Comparison of ENCODE assay signal across 18 cellular contexts in the genomic region with DNA sequence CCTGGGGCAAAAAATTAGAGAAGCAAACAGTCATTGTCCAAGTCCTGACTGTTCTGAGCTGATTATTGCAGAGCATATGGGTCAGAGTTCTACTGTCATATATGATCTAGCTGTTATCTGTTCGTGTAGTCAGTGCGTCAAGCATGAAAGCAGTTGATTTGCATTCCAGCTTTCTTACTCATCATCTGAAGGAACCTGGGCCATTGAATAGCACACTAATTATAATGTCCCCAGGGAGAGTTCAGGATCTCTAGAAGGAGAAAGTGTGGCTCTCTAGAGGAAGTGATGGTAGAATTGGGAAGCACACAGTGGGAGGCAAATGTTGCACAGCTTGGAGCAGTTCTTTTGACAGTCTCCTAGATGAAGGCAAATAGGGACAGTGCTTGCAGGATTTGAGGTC.
DNase-seq lines count a peak whose midpoint lies in the region; ATAC-seq lines count a peak whose summit lies in the region.
"Had no signal": no experiment of that assay in that cellular context is flagged by ENCODE, and none has a peak within 500 bp of the region (broad histone marks: within the 10 kb centered on the region; RNA-seq: fewer than 3 reads in every experiment).

No MANE protein-coding gene starts in this region.

- no peak overlapping the region for H3K9ac ChIP-seq in BLaER1
- no peak overlapping the region for H3K9ac ChIP-seq in Karpas-422 (ENCODE audit: low read length)
- H3K9ac ChIP-seq: neural progenitor cell had no signal

- H3K36me3 ChIP-seq in BLaER1, result no peaks in the 10 kb centered on the region
- no peaks in the 10 kb centered on the region for H3K36me3 ChIP-seq in Karpas-422 (ENCODE audit: insufficient read depth, low read length)
- H3K36me3 ChIP-seq: neural progenitor cell, right atrium auricular region, uterus had no signal

- peaks cover 15% of the 10 kb centered on the region for H3K9me3 ChIP-seq in BLaER1
- no peaks in the 10 kb centered on the region for H3K9me3 ChIP-seq in Karpas-422 (ENCODE audit: low read length)
- H3K9me3 ChIP-seq: uterus had no signal

- H2AFZ ChIP-seq in Karpas-422 (ENCODE audit: low read length), result no peak overlapping the region
- H2AFZ ChIP-seq: neural progenitor cell had no signal

- peaks cover 7% of the 10 kb centered on the region for H3K27me3 Mint-ChIP-seq in activated naive CD4-positive, alpha-beta T cell treated with anti-CD3 and anti-CD28 coated beads, Interleukin-2, amount 10 ng/mL, durations not matched to agents 7 days and 5 days
- H3K27me3 Mint-ChIP-seq: activated B cell treated with CpG ODN at 0.5 μM for 24 hours had no signal

- DNase-seq in Karpas-422 (peak; percentile 60), T1000 (lab: John Stamatoyannopoulos, UW) (peak; percentile 29), iPS-NIHi7 (ENCODE audit: extremely low spot score) (peak; percentile 17), Ammon's horn (ENCODE audit: low spot score) (no peak), C1 segment of cervical spinal cord (lab: John Stamatoyannopoulos, UW) (no peak)
- DNase-seq in activated naive CD4-positive, alpha-beta T cell treated with anti-CD3 and anti-CD28 coated beads, Interleukin-2, amount 10 ng/mL, durations not matched to agents 7 days and 5 days, result no peak
- DNase-seq: activated B cell treated with CpG ODN at 0.5 μM for 24 hours, aorta, GF-D8, NCI-H1694 treated with DMSO at 0.1 percent for 48 hours, NCI-H524 treated with DMSO at 0.1 percent for 48 hours, T-cell, uterus had no signal

- H3K4me3 ChIP-seq in BLaER1 (no peak overlapping the region), Karpas-422 (ENCODE audit: low read length) (no peak overlapping the region)
- H3K4me3 ChIP-seq: neural progenitor cell, right atrium auricular region, uterus had no signal

- H3K27ac Mint-ChIP-seq in activated naive CD4-positive, alpha-beta T cell treated with anti-CD3 and anti-CD28 coated beads, Interleukin-2, amount 10 ng/mL, durations not matched to agents 7 days and 5 days, result no peak overlapping the region
- H3K27ac Mint-ChIP-seq: activated B cell treated with CpG ODN at 0.5 μM for 24 hours, neural progenitor cell, T-cell had no signal

- H3K79me2 ChIP-seq in Karpas-422 (ENCODE audit: low read length), result no peaks in the 10 kb centered on the region

- H3K27me3 ChIP-seq in BLaER1 (no peaks in the 10 kb centered on the region), Karpas-422 (ENCODE audit: low read length) (no peaks in the 10 kb centered on the region)
- H3K27me3 ChIP-seq: neural progenitor cell, right atrium auricular region, uterus had no signal

- no peak overlapping the region for H3K4me3 Mint-ChIP-seq in activated naive CD4-positive, alpha-beta T cell treated with anti-CD3 and anti-CD28 coated beads, Interleukin-2, amount 10 ng/mL, durations not matched to agents 7 days and 5 days
- H3K4me3 Mint-ChIP-seq: activated B cell treated with CpG ODN at 0.5 μM for 24 hours, neural progenitor cell, T-cell had no signal

- H3K4me2 ChIP-seq in BLaER1 (peak overlapping the region; percentile 41), Karpas-422 (ENCODE audit: low read depth, low read length, poor library complexity, severe bottlenecking) (no peak overlapping the region)
- H3K4me2 ChIP-seq: neural progenitor cell had no signal

- no peaks in the 10 kb centered on the region for H4K20me1 ChIP-seq in BLaER1
- no peaks in the 10 kb centered on the region for H4K20me1 ChIP-seq in Karpas-422 (ENCODE audit: insufficient read depth, low read depth, low read length)

- H3K9me3 Mint-ChIP-seq in activated naive CD4-positive, alpha-beta T cell treated with anti-CD3 and anti-CD28 coated beads, Interleukin-2, amount 10 ng/mL, durations not matched to agents 7 days and 5 days, result peaks cover 12% of the 10 kb centered on the region

- no peaks in the 10 kb centered on the region for H3K9me2 ChIP-seq in Karpas-422 (replicated peaks; ENCODE audit: insufficient read depth, low read length)

- H3K36me3 Mint-ChIP-seq in activated naive CD4-positive, alpha-beta T cell treated with anti-CD3 and anti-CD28 coated beads, Interleukin-2, amount 10 ng/mL, durations not matched to agents 7 days and 5 days, result peaks cover 1% of the 10 kb centered on the region

- CTCF ChIA-PET in activated naive CD4-positive, alpha-beta T cell treated with anti-CD3 and anti-CD28 coated beads, Interleukin-2, amount 10 ng/mL, durations not matched to agents 7 days and 5 days (lab: Charles Lee), result no interaction called here

- peaks cover 2% of the 10 kb centered on the region for H3K4me1 Mint-ChIP-seq in activated naive CD4-positive, alpha-beta T cell treated with anti-CD3 and anti-CD28 coated beads, Interleukin-2, amount 10 ng/mL, durations not matched to agents 7 days and 5 days
- H3K4me1 Mint-ChIP-seq: activated B cell treated with CpG ODN at 0.5 μM for 24 hours had no signal

- H3K27ac ChIP-seq in BLaER1 (no peak overlapping the region), Karpas-422 (ENCODE audit: low read length) (no peak overlapping the region)
- H3K27ac ChIP-seq: neural progenitor cell, right atrium auricular region, RWPE1, uterus had no signal

- H3K4me1 ChIP-seq in BLaER1 (peaks cover 21% of the 10 kb centered on the region), Karpas-422 (ENCODE audit: low read length) (peaks cover 3% of the 10 kb centered on the region; the same call in 1 of the 2 replicates)
- H3K4me1 ChIP-seq: neural progenitor cell, right atrium auricular region, uterus had no signal

- ATAC-seq in activated CD4-positive, CD25-positive, alpha-beta regulatory T cell treated with anti-CD3 and anti-CD28 coated beads, Interleukin-2, amount 50 U/mL, for 24 hours, result no peak
- ATAC-seq: T-cell had no signal

Comparison
In these comparisons a context has a peak if more than half of its experiments do, and no peak if none do; other contexts are left out.
1. DNase-seq: peak in Karpas-422 (single experiment), T1000 (single experiment) and iPS-NIHi7 (single experiment); none in activated naive CD4-positive, alpha-beta T cell treated with anti-CD3 and anti-CD28 coated beads, Interleukin-2, amount 10 ng/mL, durations not matched to agents 7 days and 5 days (single experiment), Ammon's horn (single experiment) and C1 segment of cervical spinal cord (0 of 14).